In genomic region chrX:147476008-147476407, GRCh38 we compare ENCODE assay signal across 10 cellular contexts.
DNase-seq lines count a peak whose midpoint lies in the region; ATAC-seq and TF ChIP-seq lines count a peak whose summit lies in the region.
"Had no signal": no experiment of that assay in that cellular context is flagged by ENCODE, and none has a peak within 500 bp of the region (broad histone marks: within the 10 kb centered on the region; RNA-seq: fewer than 3 reads in every experiment).

No MANE protein-coding gene starts in this region.

- no peaks in the 10 kb centered on the region for H3K27me3 Mint-ChIP-seq in mesothelial cell of epicardium (ENCODE audit: low read depth)

- no peak overlapping the region for H3K4me3 Mint-ChIP-seq in mesothelial cell of epicardium

- H3K9me3 ChIP-seq in A673 (ENCODE audit: low read depth, low read length, poor library complexity, severe bottlenecking) = no peaks in the 10 kb centered on the region
- H3K9me3 ChIP-seq: esophagus muscularis mucosa, thoracic aorta had no signal

- H3K36me3 ChIP-seq in A673 (ENCODE audit: insufficient read depth, low read length, poor library complexity, severe bottlenecking) = no peaks in the 10 kb centered on the region
- H3K36me3 ChIP-seq: esophagus muscularis mucosa, thoracic aorta had no signal

- H3K27ac ChIP-seq in A673 (ENCODE audit: low read depth, low read length, poor library complexity, severe bottlenecking) = no peak overlapping the region
- H3K27ac ChIP-seq: esophagus muscularis mucosa, thoracic aorta had no signal

- no peaks in the 10 kb centered on the region for H3K4me1 Mint-ChIP-seq in mesothelial cell of epicardium

- DNase-seq in A673 (ENCODE audit: low spot score) (peak; percentile 25), GM12864 (ENCODE audit: low read depth) (no peak), NCI-H1694 treated with DMSO at 0.1 percent for 48 hours (lab: John Stamatoyannopoulos, UW) (peak; percentile 5), epithelial cell of proximal tubule (ENCODE audit: low read depth) (no peak), mesothelial cell of epicardium (ENCODE audit: low spot score in 2 of 2, unreplicated experiment in 2 of 2) (no peak), left colon (no peak)

- no peaks in the 10 kb centered on the region for H3K27me3 ChIP-seq in A673 (replicated peaks; ENCODE audit: insufficient read depth, low read depth, low read length, poor library complexity)
- H3K27me3 ChIP-seq: esophagus muscularis mucosa had no signal

- no peak overlapping the region for H3K4me3 ChIP-seq in A673 (ENCODE audit: low read depth, low read length, poor library complexity, severe bottlenecking)
- no peak overlapping the region for H3K4me3 ChIP-seq in GM12864 (ENCODE audit: low read depth, low read length)
- no peak overlapping the region for H3K4me3 ChIP-seq in epithelial cell of proximal tubule (ENCODE audit: low read depth, low read length)
- H3K4me3 ChIP-seq: esophagus muscularis mucosa, thoracic aorta had no signal

- intact Hi-C loops in A673 (cut with micrococcal nuclease; ENCODE audit: unreplicated experiment) = loop anchor here (5.0 kb wide), 1 partner anchor 326 kb away; no protein-coding TSS in a partner anchor
- intact Hi-C loops in left colon (cut with DNase I, micrococcal nuclease) = no loop called here

- no peaks in the 10 kb centered on the region for H3K4me1 ChIP-seq in A673 (ENCODE audit: insufficient read depth, low read length, poor library complexity, severe bottlenecking)
- H3K4me1 ChIP-seq: esophagus muscularis mucosa had no signal

- no peak overlapping the region for H3K27ac Mint-ChIP-seq in mesothelial cell of epicardium

- H3K36me3 Mint-ChIP-seq in mesothelial cell of epicardium = no peaks in the 10 kb centered on the region

- H3K9me3 Mint-ChIP-seq in mesothelial cell of epicardium = peaks cover 40% of the 10 kb centered on the region

- peak; percentile 46 for TF ChIP-seq CTCF in A673 (conservative IDR thresholded peaks at IDR 0.05; ENCODE audit: low read depth, low read length)
- peak; percentile 18 for TF ChIP-seq CTCF in GM12864 (IDR thresholded peaks at IDR 0.05; ENCODE audit: low read depth, low read length, missing control alignments)
- TF ChIP-seq CTCF in epithelial cell of proximal tubule (conservative IDR thresholded peaks at IDR 0.05; ENCODE audit: low read depth, low read length) = peak; percentile 52
- TF ChIP-seq CTCF in mesothelial cell of epicardium (IDR thresholded peaks at IDR 0.05; ENCODE audit: unreplicated experiment) = no peak

- CTCF ChIA-PET in A673 (lab: Charles Lee) = interaction anchor here (0.6 kb wide), 1 partner anchor 328 kb away, joined by 3 read pairs; no protein-coding TSS in a partner anchor

- POLR2A ChIA-PET in A673 (lab: Charles Lee; ENCODE audit: low non-redundant PET) = no interaction called here

- no TSS peak for BruUV-seq in A673 (replicated peaks; lab: Mats Ljungman, UMichigan)

- ATAC-seq in HG03378 (IDR thresholded peaks at IDR 0.05; ENCODE audit: unreplicated experiment) = no peak
- no peak for ATAC-seq in GM18861 (IDR thresholded peaks at IDR 0.05; ENCODE audit: unreplicated experiment)
- ATAC-seq in left colon = no peak

Comparison
In these comparisons a context has a peak if more than half of its experiments do, and no peak if none do; other contexts are left out.
1. DNase-seq: peak in A673 (single experiment) and NCI-H1694 treated with DMSO at 0.1 percent for 48 hours (single experiment); none in GM12864 (single experiment), epithelial cell of proximal tubule (single experiment), mesothelial cell of epicardium (0 of 2) and left colon (0 of 2).